In the genomic region with DNA sequence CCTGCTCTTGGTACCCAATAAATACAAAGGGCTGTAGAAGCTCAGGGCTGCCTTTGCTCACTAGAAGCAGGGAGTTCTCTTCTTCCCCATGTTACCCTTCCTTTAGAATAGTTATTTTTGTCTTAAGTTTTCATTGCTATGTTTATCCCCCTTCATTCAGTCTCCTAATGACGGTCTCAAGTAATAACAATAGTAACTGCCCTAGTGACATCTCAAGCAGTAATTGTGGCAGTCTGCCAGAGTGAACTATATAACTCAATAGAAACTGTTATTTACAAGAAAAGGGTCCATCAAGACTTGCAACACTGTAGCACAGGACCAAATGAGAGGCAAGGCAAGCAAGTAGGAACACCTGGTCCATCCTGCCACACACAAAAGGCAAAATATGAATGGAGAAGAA, we compare ENCODE assay signal across 24 cellular contexts. TPM values are rescaled to one million over a fixed set of nuclear protein-coding genes. Genes with fewer than 3 reads are reported as not detected.
DNase-seq lines count a peak whose midpoint lies in the region; ATAC-seq, FAIRE-seq and TF ChIP-seq lines count a peak whose summit lies in the region.
"Had no signal": no experiment of that assay in that cellular context is flagged by ENCODE, and none has a peak within 500 bp of the region (broad histone marks: within the 10 kb centered on the region; RNA-seq: fewer than 3 reads in every experiment).

No MANE protein-coding gene starts in this region.

- H3K4me3 ChIP-seq in choroid plexus epithelial cell (ENCODE audit: low read depth, low read length) = no peak overlapping the region
- H3K4me3 ChIP-seq: PC-9, SJCRH30 had no signal

- H3K9me3 Mint-ChIP-seq in stimulated activated effector memory CD8-positive, alpha-beta T cell treated with anti-CD3 and anti-CD28 coated beads, Interleukin-12 subunit alpha, Interleukin-12 subunit beta, amount 100 ng/mL, for 72 hours = no peaks in the 10 kb centered on the region

- FAIRE-seq in D721Med (lab: Jason Lieb, UNC) = no peak
- FAIRE-seq: GM19239, H1 had no signal

- no peaks in the 10 kb centered on the region for H3K9me3 ChIP-seq in T-helper 17 cell (ENCODE audit: control insufficient read depth, low read length, poor library complexity, severe bottlenecking)
- H3K9me3 ChIP-seq: SJCRH30 had no signal

- no peak for ATAC-seq in T-helper 17 cell
- no peak for ATAC-seq in stimulated activated effector memory CD8-positive, alpha-beta T cell treated with anti-CD3 and anti-CD28 coated beads, Interleukin-12 subunit alpha, Interleukin-12 subunit beta, amount 100 ng/mL, for 72 hours
- ATAC-seq: Right ventricle myocardium inferior had no signal

- DNase-seq in T-helper 17 cell (no peak), choroid plexus epithelial cell (ENCODE audit: low read depth) (peak; percentile 34), glomerular endothelial cell (ENCODE audit: extremely low read depth, low read depth, low spot score) (peak; percentile 37), cerebellar cortex (ENCODE audit: low spot score) (no peak), D721Med (ENCODE audit: insufficient read length, low spot score) (no peak), ecto neural progenitor cell (ENCODE audit: low spot score) (no peak)
- DNase-seq in stimulated activated effector memory CD8-positive, alpha-beta T cell treated with anti-CD3 and anti-CD28 coated beads, Interleukin-12 subunit alpha, Interleukin-12 subunit beta, amount 100 ng/mL, for 72 hours (ENCODE audit: low spot score in 2 of 2) = no peak
- DNase-seq: C1 segment of cervical spinal cord; Calu3; HCEC 1CT; KBM-7; NCI-H1105 treated with DMSO at 0.1 percent for 48 hours; NCI-H146; NCI-H1930; NCI-H2107; NCI-H446 treated with DMSO at 0.1 percent for 48 hours; NCI-H526; NCI-H82; NK-92 treated with Interleukin-12 subunit alpha and Interleukin-12 subunit beta, amount 100 ng/mL, for 24 hours; PC-9; SJCRH30 had no signal

- H3K4me1 Mint-ChIP-seq in T-helper 17 cell = peaks cover 15% of the 10 kb centered on the region
- H3K4me1 Mint-ChIP-seq in stimulated activated effector memory CD8-positive, alpha-beta T cell treated with anti-CD3 and anti-CD28 coated beads, Interleukin-12 subunit alpha, Interleukin-12 subunit beta, amount 100 ng/mL, for 72 hours = peaks cover 12% of the 10 kb centered on the region

- H3K27me3 Mint-ChIP-seq in T-helper 17 cell = no peaks in the 10 kb centered on the region

- no peak overlapping the region for H3K4me3 Mint-ChIP-seq in T-helper 17 cell
- no peak overlapping the region for H3K4me3 Mint-ChIP-seq in stimulated activated effector memory CD8-positive, alpha-beta T cell treated with anti-CD3 and anti-CD28 coated beads, Interleukin-12 subunit alpha, Interleukin-12 subunit beta, amount 100 ng/mL, for 72 hours

- no peak for TF ChIP-seq CTCF in choroid plexus epithelial cell (conservative IDR thresholded peaks at IDR 0.05; ENCODE audit: low read depth, low read length)
- no peak for TF ChIP-seq CTCF in D721Med (IDR thresholded peaks at IDR 0.05; ENCODE audit: insufficient read depth, missing control alignments)

- peak overlapping the region; percentile 30 for H3K27ac Mint-ChIP-seq in T-helper 17 cell
- peak overlapping the region; percentile 43 for H3K27ac Mint-ChIP-seq in stimulated activated effector memory CD8-positive, alpha-beta T cell treated with anti-CD3 and anti-CD28 coated beads, Interleukin-12 subunit alpha, Interleukin-12 subunit beta, amount 100 ng/mL, for 72 hours

- H3K36me3 Mint-ChIP-seq in T-helper 17 cell (ENCODE audit: low read depth) = no peaks in the 10 kb centered on the region
- H3K36me3 Mint-ChIP-seq in stimulated activated effector memory CD8-positive, alpha-beta T cell treated with anti-CD3 and anti-CD28 coated beads, Interleukin-12 subunit alpha, Interleukin-12 subunit beta, amount 100 ng/mL, for 72 hours = peaks cover 45% of the 10 kb centered on the region

RNA-seq across cellular contexts. Expression of a gene that starts 32.5 kb away (rescaled TPM):
- total RNA-seq in T-helper 17 cell (100 to 1,000 TPM; 166 to 169 TPM), glomerular endothelial cell (25.1 and 40.8 TPM in 2 replicates)

Comparison
In these comparisons a context has a peak if more than half of its experiments do, and no peak if none do; other contexts are left out.
1. DNase-seq: peak in choroid plexus epithelial cell (single experiment) and glomerular endothelial cell (single experiment); none in T-helper 17 cell (0 of 3), stimulated activated effector memory CD8-positive, alpha-beta T cell treated with anti-CD3 and anti-CD28 coated beads, Interleukin-12 subunit alpha, Interleukin-12 subunit beta, amount 100 ng/mL, for 72 hours (0 of 2), cerebellar cortex (single experiment), D721Med (single experiment) and ecto neural progenitor cell (single experiment).